In genomic region chr12:101829639-101830390, GRCh38 we compare ENCODE assay signal across 8 cellular contexts. TPM values are rescaled to one million over a fixed set of nuclear protein-coding genes. Genes with fewer than 3 reads are reported as not detected.
DNase-seq lines count a peak whose midpoint lies in the region; ATAC-seq and TF ChIP-seq lines count a peak whose summit lies in the region.

No MANE protein-coding gene starts in this region.

- peaks cover 47% of the 10 kb centered on the region for H3K4me1 Mint-ChIP-seq in activated T-helper 2 cell treated with anti-CD3 and anti-CD28 coated beads, Interferon-gamma antibody, Interleukin-2, Interleukin-4, amounts not matched to agents 10 μg/mL and 5 μg/mL and 100 μg/mL, durations not matched to agents 14 hours and 24 hours and 36 hours (ENCODE audit: low read depth)

- H3K27ac Mint-ChIP-seq in activated T-helper 2 cell treated with anti-CD3 and anti-CD28 coated beads, Interferon-gamma antibody, Interleukin-2, Interleukin-4, amounts not matched to agents 10 μg/mL and 5 μg/mL and 100 μg/mL, durations not matched to agents 14 hours and 24 hours and 36 hours: peak overlapping the region; percentile 92

- H3K27ac ChIP-seq in iPS DF 6.9 (ENCODE audit: low read length) (no peak overlapping the region), spleen (peak overlapping the region; percentile 73 to 94 (median 90))

- TF ChIP-seq POLR2A in spleen (IDR thresholded peaks at IDR 0.05): no peak

- no peaks in the 10 kb centered on the region for H3K27me3 ChIP-seq in iPS DF 6.9 (ENCODE audit: control insufficient read depth, insufficient read depth, low read length)
- no peaks in the 10 kb centered on the region for H3K27me3 ChIP-seq in spleen (replicated peaks in 1 of 7)

- peaks cover 23% of the 10 kb centered on the region for H3K36me3 Mint-ChIP-seq in activated T-helper 2 cell treated with anti-CD3 and anti-CD28 coated beads, Interferon-gamma antibody, Interleukin-2, Interleukin-4, amounts not matched to agents 10 μg/mL and 5 μg/mL and 100 μg/mL, durations not matched to agents 14 hours and 24 hours and 36 hours (ENCODE audit: low read depth)

- intact Hi-C loops in activated T-helper 2 cell treated with anti-CD3 and anti-CD28 coated beads, Interferon-gamma antibody, Interleukin-2, Interleukin-4, amounts not matched to agents 10 μg/mL and 5 μg/mL and 100 μg/mL, durations not matched to agents 14 hours and 24 hours and 36 hours (cut with micrococcal nuclease): loop anchor here (2.0 to 5.0 kb wide), 4 partner anchors 47 to 423 kb away; partner anchors contain the start of genes ARL1, CHPT1 and DRAM1
- intact Hi-C loops in spleen (cut with DNase I; ENCODE audit: low total_unique reads): loop anchor here (5.0 kb wide), 1 partner anchor 53 kb away; no protein-coding TSS in a partner anchor

- DNase-seq in Daoy (ENCODE audit: low read depth) (peak; percentile 5), iPS DF 6.9 (ENCODE audit: low read depth, low spot score) (no peak), spleen (no peak), activated gamma-delta T cell (lab: John Stamatoyannopoulos, UW) (no peak), mucosa of gallbladder (ENCODE audit: low spot score) (no peak), 8988T (no peak)
- DNase-seq in activated T-helper 2 cell treated with anti-CD3 and anti-CD28 coated beads, Interferon-gamma antibody, Interleukin-2, Interleukin-4, amounts not matched to agents 10 μg/mL and 5 μg/mL and 100 μg/mL, durations not matched to agents 14 hours and 24 hours and 36 hours (ENCODE audit: low spot score): no peak

- ATAC-seq in HG03159 (IDR thresholded peaks at IDR 0.05; ENCODE audit: unreplicated experiment): peak; percentile 1

- peak overlapping the region; percentile 98 for H3K4me3 Mint-ChIP-seq in activated T-helper 2 cell treated with anti-CD3 and anti-CD28 coated beads, Interferon-gamma antibody, Interleukin-2, Interleukin-4, amounts not matched to agents 10 μg/mL and 5 μg/mL and 100 μg/mL, durations not matched to agents 14 hours and 24 hours and 36 hours (ENCODE audit: low read depth)

- TF ChIP-seq CTCF in spleen (IDR thresholded peaks at IDR 0.05 in 8 of 11, conservative IDR thresholded peaks at IDR 0.05 in 3 of 11): no peak

- no peaks in the 10 kb centered on the region for H3K27me3 Mint-ChIP-seq in activated T-helper 2 cell treated with anti-CD3 and anti-CD28 coated beads, Interferon-gamma antibody, Interleukin-2, Interleukin-4, amounts not matched to agents 10 μg/mL and 5 μg/mL and 100 μg/mL, durations not matched to agents 14 hours and 24 hours and 36 hours (ENCODE audit: low read depth)

- H3K4me3 ChIP-seq in iPS DF 6.9 (ENCODE audit: low read length): peak overlapping the region; percentile 81; the same call in 1 of the 2 replicates
- peak overlapping the region; percentile 47 to 89 (median 70) for H3K4me3 ChIP-seq in spleen

- H3K36me3 ChIP-seq in iPS DF 6.9 (ENCODE audit: control insufficient read depth, insufficient read depth, low read length) (no peaks in the 10 kb centered on the region), spleen (no peaks in the 10 kb centered on the region)

- H3K4me1 ChIP-seq in iPS DF 6.9 (ENCODE audit: control insufficient read depth, insufficient read depth, low read length) (peaks cover 1% of the 10 kb centered on the region; the same call in 1 of the 2 replicates), spleen (peaks cover 6 to 65% (median 45%) of the 10 kb centered on the region in 6 donors)

- H3K9me3 ChIP-seq in iPS DF 6.9 (ENCODE audit: control insufficient read depth, insufficient read depth, low read length) (no peaks in the 10 kb centered on the region), spleen (no peaks in the 10 kb centered on the region)

- H3K9me3 Mint-ChIP-seq in activated T-helper 2 cell treated with anti-CD3 and anti-CD28 coated beads, Interferon-gamma antibody, Interleukin-2, Interleukin-4, amounts not matched to agents 10 μg/mL and 5 μg/mL and 100 μg/mL, durations not matched to agents 14 hours and 24 hours and 36 hours: no peaks in the 10 kb centered on the region

- WGBS in iPS DF 6.9 (ENCODE audit: insufficient coverage, insufficient read length): no CpG with 5 or more reads among the region's 13 CpGs
- 6 to 8% (median 6%) methylated on average over 13 of the region's 13 CpGs for WGBS in spleen, 5 donors

RNA-seq across cellular contexts. Expression of gene GNPTAB, which starts 0.9 kb away (rescaled TPM):
- 20.7 and 21.1 TPM in 2 replicates for total RNA-seq in Daoy (2014; rRNA removed; shearing (Covaris generic))
- total RNA-seq in activated T-helper 2 cell treated with anti-CD3 and anti-CD28 coated beads, Interferon-gamma antibody, Interleukin-2, Interleukin-4, amounts not matched to agents 10 μg/mL and 5 μg/mL and 100 μg/mL, durations not matched to agents 14 hours and 24 hours and 36 hours: 93.6 and 100 TPM in 2 replicates
- total RNA-seq in spleen: 10 to 100 TPM; 40.3 to 90.8 (median 49.9) TPM
- polyA plus RNA-seq in spleen: 10 to 100 TPM in 2 of 3 donors, 1 to 10 TPM in 1; 9.3 to 14.3 (median 12.6) TPM
- 42.0 TPM for total RNA-seq in mucosa of gallbladder

RNA-seq across cellular contexts. Expression of gene DRAM1, which starts 47.6 kb away (rescaled TPM):
- 2.9 and 4.3 TPM in 2 replicates for total RNA-seq in Daoy (2014; rRNA removed; shearing (Covaris generic))
- 3.0 and 3.4 TPM in 2 replicates for total RNA-seq in activated T-helper 2 cell treated with anti-CD3 and anti-CD28 coated beads, Interferon-gamma antibody, Interleukin-2, Interleukin-4, amounts not matched to agents 10 μg/mL and 5 μg/mL and 100 μg/mL, durations not matched to agents 14 hours and 24 hours and 36 hours
- total RNA-seq in spleen (10 to 100 TPM; 12.4 to 43.1 (median 19.6) TPM), mucosa of gallbladder (19.2 TPM)
- 10 to 100 TPM in 2 of 3 donors, 1 to 10 TPM in 1; 8.4 to 15.5 (median 10.8) TPM for polyA plus RNA-seq in spleen
